30 cellular contexts compared by ENCODE assay signal in the genomic region with DNA sequence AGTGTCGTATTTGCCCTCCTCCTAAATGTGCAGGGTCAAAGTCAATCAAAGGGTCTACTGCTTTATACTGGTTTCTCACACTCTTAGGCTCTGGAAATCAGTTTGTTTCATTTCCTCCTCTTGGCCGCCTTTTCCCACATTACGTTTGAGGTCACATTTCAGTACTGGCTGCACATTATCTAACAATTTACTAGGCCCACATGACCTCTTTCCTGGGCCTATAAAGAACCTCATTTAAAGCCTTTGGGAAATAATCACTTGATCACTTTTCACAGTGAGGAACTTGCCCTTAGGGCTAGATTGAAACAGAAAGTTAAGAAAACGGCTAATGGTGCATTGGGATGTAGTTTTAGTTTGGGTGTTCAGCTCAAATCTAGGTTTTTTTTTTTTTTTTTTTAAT.
"Had no signal": no experiment of that assay in that cellular context is flagged by ENCODE, and none has a peak within 500 bp of the region (broad histone marks: within the 10 kb centered on the region; RNA-seq: fewer than 3 reads in every experiment).

No MANE protein-coding gene starts in this region.

- H3K27ac ChIP-seq: pancreas, psoas muscle, sigmoid colon, stomach, thyroid gland, upper lobe of left lung, vagina had no signal

- H3K27me3 ChIP-seq: pancreas, sigmoid colon, stomach, thyroid gland, upper lobe of left lung, vagina had no signal

- H3K4me1 ChIP-seq: pancreas, psoas muscle, sigmoid colon, stomach, thyroid gland, upper lobe of left lung, vagina had no signal

- H3K4me3 ChIP-seq: pancreas, psoas muscle, sigmoid colon, stomach, thyroid gland, upper lobe of left lung, vagina had no signal

- DNase-seq: activated CD4-positive, alpha-beta memory T cell treated with anti-CD3 and anti-CD28 coated beads, Interleukin-2, amount 10 ng/mL, durations not matched to agents 7 days and 5 days; activated CD4-positive, alpha-beta T cell treated with anti-CD3 and anti-CD28 coated beads for 1 hour; activated CD4-positive, alpha-beta T cell treated with anti-CD3 and anti-CD28 coated beads, Interleukin-2, amount 10 ng/mL, durations not matched to agents 7 days and 5 days; activated CD8-positive, alpha-beta memory T cell treated with anti-CD3 and anti-CD28 coated beads, Interleukin-2, amount 50 U/mL, for 48 hours; activated gamma-delta T cell; activated naive CD4-positive, alpha-beta T cell treated with anti-CD3 and anti-CD28 coated beads, Interleukin-2, amount 10 ng/mL, durations not matched to agents 7 days and 5 days; activated naive CD8-positive, alpha-beta T cell treated with anti-CD3 and anti-CD28 coated beads, Interleukin-2, amount 50 U/mL, for 24 hours; activated T-cell treated with anti-CD3 and anti-CD28 coated beads, Interleukin-2, amount 50 U/mL, for 24 hours; amygdala; caudate nucleus; cortex of kidney; effector memory CD8-positive, alpha-beta T cell; head of caudate nucleus; hippocampal formation; kidney; left colon; naive B cell; nucleus accumbens; pancreas; psoas muscle; sigmoid colon; small intestine; stimulated activated CD4-positive, alpha-beta T cell treated with anti-CD3 and anti-CD28 coated beads, Interleukin-1b, Interleukin-23, amount 100 ng/mL, for 48 hours; stimulated activated CD4-positive, alpha-beta T cell treated with anti-CD3 and anti-CD28 coated beads, Interleukin-4, amount 100 ng/mL, for 4 hours; stimulated activated CD8-positive, alpha-beta memory T cell treated with anti-CD3 and anti-CD28 coated beads, Interleukin-4, amount 100 ng/mL, for 48 hours; stomach; thyroid gland; upper lobe of left lung had no signal

- H3K36me3 ChIP-seq: pancreas, sigmoid colon, stomach, thyroid gland, upper lobe of left lung, vagina had no signal

- ATAC-seq: activated naive CD8-positive, alpha-beta T cell treated with anti-CD3 and anti-CD28 coated beads, Interleukin-2, amount 50 U/mL, for 24 hours; effector memory CD8-positive, alpha-beta T cell; left colon; pancreas; psoas muscle; stimulated activated memory B cell treated with anti-CD40 and anti-IgM and Interleukin-4, amounts not matched to agents 10 μg/mL and 1 μg/mL and 100 μg/mL, for 72 hours had no signal

- H3K9me3 ChIP-seq: pancreas, psoas muscle, sigmoid colon, stomach, thyroid gland, upper lobe of left lung, vagina had no signal
